Comparison of ENCODE assay signal across 9 cellular contexts in genomic region chr2:57107353-57107752, GRCh38.
DNase-seq lines count a peak whose midpoint lies in the region; ATAC-seq and TF ChIP-seq lines count a peak whose summit lies in the region.
"Had no signal": no experiment of that assay in that cellular context is flagged by ENCODE, and none has a peak within 500 bp of the region (broad histone marks: within the 10 kb centered on the region; RNA-seq: fewer than 3 reads in every experiment).

No MANE protein-coding gene starts in this region.

- H3K18ac ChIP-seq in trophoblast cell (ENCODE audit: low read length), result no peak overlapping the region

- H2AFZ ChIP-seq in trophoblast cell (ENCODE audit: insufficient read depth, low read length, poor library complexity), result no peak overlapping the region

- ATAC-seq in right lobe of liver (peak; percentile 63 to 82 (median 68)), GM18873 (IDR thresholded peaks at IDR 0.05; ENCODE audit: low FRiP score, unreplicated experiment) (no peak)
- ATAC-seq: CD8-positive, alpha-beta T cell had no signal

- H3K9me3 ChIP-seq in right lobe of liver (no peaks in the 10 kb centered on the region), trophoblast cell (ENCODE audit: insufficient read depth, low read depth, low read length) (no peaks in the 10 kb centered on the region)
- H3K9me3 ChIP-seq: HAP-1 had no signal

- H3K79me2 ChIP-seq in trophoblast cell (ENCODE audit: control insufficient read depth, insufficient read depth, low read length, poor library complexity), result no peaks in the 10 kb centered on the region

- H3K4me1 ChIP-seq in right lobe of liver (peaks cover 0 to 5% (median 0%) of the 10 kb centered on the region in 4 donors), trophoblast cell (ENCODE audit: control insufficient read depth in 1 of 2, insufficient read depth in 2 of 2, low read length in 2 of 2) (no peaks in the 10 kb centered on the region)
- H3K4me1 ChIP-seq: HAP-1 had no signal

- H2BK120ac ChIP-seq in trophoblast cell (ENCODE audit: insufficient read depth, low read length, poor library complexity), result no peak overlapping the region

- no peak overlapping the region for H3K4me3 ChIP-seq in right lobe of liver
- no peak overlapping the region for H3K4me3 ChIP-seq in trophoblast cell (ENCODE audit: low read depth, low read length)
- H3K4me3 ChIP-seq: HAP-1 had no signal

- intact Hi-C loops in right lobe of liver (cut with DNase I), result no loop called here

- H3K27me3 ChIP-seq in right lobe of liver (no peaks in the 10 kb centered on the region), trophoblast cell (ENCODE audit: insufficient read depth, low read length) (no peaks in the 10 kb centered on the region)

- no peak overlapping the region for H4K91ac ChIP-seq in trophoblast cell (ENCODE audit: low read depth, low read length)

- no peak overlapping the region for H2BK5ac ChIP-seq in trophoblast cell (ENCODE audit: low read depth, low read length, poor library complexity)

- no peaks in the 10 kb centered on the region for H3K79me1 ChIP-seq in trophoblast cell (ENCODE audit: low read length)

- H3K36me3 ChIP-seq in right lobe of liver, result no peaks in the 10 kb centered on the region
- H3K36me3 ChIP-seq in trophoblast cell (ENCODE audit: control insufficient read depth in 1 of 2, insufficient read depth in 2 of 2, low read length in 2 of 2), result no peaks in the 10 kb centered on the region
- H3K36me3 ChIP-seq: HAP-1 had no signal

- H3K4me2 ChIP-seq in trophoblast cell (ENCODE audit: low read length), result no peak overlapping the region

- H2AK5ac ChIP-seq in trophoblast cell (ENCODE audit: low read length), result no peak overlapping the region

- no peak for TF ChIP-seq CTCF in right lobe of liver (IDR thresholded peaks at IDR 0.05)

- H2BK12ac ChIP-seq in trophoblast cell (ENCODE audit: low read length), result no peak overlapping the region

- no peak overlapping the region for H4K8ac ChIP-seq in trophoblast cell (ENCODE audit: low read depth, low read length)

- peak; percentile 83 for DNase-seq in DMS53 treated with DMSO at 0.1 percent for 48 hours (lab: John Stamatoyannopoulos, UW; ENCODE audit: unreplicated experiment)
- DNase-seq in NCI-H146 treated with DMSO at 0.1 percent for 48 hours (lab: John Stamatoyannopoulos, UW; ENCODE audit: unreplicated experiment), result peak; percentile 6
- DNase-seq in right lobe of liver, result no peak
- DNase-seq in NCI-H2171 treated with DMSO at 0.1 percent for 48 hours (lab: John Stamatoyannopoulos, UW), result no peak
- no peak for DNase-seq in trophoblast cell
- DNase-seq: CD8-positive, alpha-beta T cell; COR-L47 had no signal

- no peak overlapping the region for H3K4ac ChIP-seq in trophoblast cell (ENCODE audit: low read depth, low read length)

- H3K27ac ChIP-seq in right lobe of liver (no peak overlapping the region), trophoblast cell (ENCODE audit: low read depth, low read length) (no peak overlapping the region)

- H4K12ac ChIP-seq in trophoblast cell (ENCODE audit: low read depth, low read length), result no peak overlapping the region

- H3K14ac ChIP-seq in trophoblast cell (ENCODE audit: low read length), result no peak overlapping the region

- whole genome bisulfite sequencing in right lobe of liver (ENCODE audit: insufficient coverage, low coverage, low lambda C conversion rate, missing lambda C conversion rate), result 12% methylated on average over 2 of the region's 2 CpGs
- no CpG with 5 or more reads among the region's 2 CpGs for WGBS in trophoblast cell (ENCODE audit: extremely low coverage, insufficient coverage, insufficient read length)

- no peak overlapping the region for H3K9ac ChIP-seq in trophoblast cell (ENCODE audit: low read length)

- TF ChIP-seq POLR2A in right lobe of liver (IDR thresholded peaks at IDR 0.05), result no peak

- no peak overlapping the region for H3K23ac ChIP-seq in trophoblast cell (ENCODE audit: low read length)

Comparison
In these comparisons a context has a peak if more than half of its experiments do, and no peak if none do; other contexts are left out.
1. DNase-seq: peak in DMS53 treated with DMSO at 0.1 percent for 48 hours (single experiment) and NCI-H146 treated with DMSO at 0.1 percent for 48 hours (single experiment); none in right lobe of liver (0 of 3), NCI-H2171 treated with DMSO at 0.1 percent for 48 hours (single experiment) and trophoblast cell (0 of 2).